In genomic region chr11:68002575-68002942, GRCh38 we compare ENCODE assay signal across 8 cellular contexts. TPM values are rescaled to one million over a fixed set of nuclear protein-coding genes. Genes with fewer than 3 reads are reported as not detected.
DNase-seq lines count a peak whose midpoint lies in the region; ATAC-seq and TF ChIP-seq lines count a peak whose summit lies in the region.

No MANE protein-coding gene starts in this region.

- H3K9me3 Mint-ChIP-seq in activated CD4-positive, alpha-beta T cell treated with anti-CD3 and anti-CD28 coated beads, Interleukin-2, amount 10 ng/mL, durations not matched to agents 7 days and 5 days, result no peaks in the 10 kb centered on the region

- CTCF ChIA-PET in activated CD4-positive, alpha-beta T cell treated with anti-CD3 and anti-CD28 coated beads, Interleukin-2, amount 10 ng/mL, durations not matched to agents 7 days and 5 days (lab: Charles Lee), result interaction anchor here (1.2 to 1.7 kb wide), 2 partner anchors 9 to 23 kb away, joined by 3 to 5 read pairs; no protein-coding TSS in a partner anchor
- CTCF ChIA-PET in mammary epithelial cell (lab: Charles Lee; ENCODE audit: low non-redundant PET), result no interaction called here

- peak overlapping the region; percentile 76 for H3K4me3 Mint-ChIP-seq in activated CD4-positive, alpha-beta T cell treated with anti-CD3 and anti-CD28 coated beads, Interleukin-2, amount 10 ng/mL, durations not matched to agents 7 days and 5 days

- H4K20me1 ChIP-seq in mammary epithelial cell (ENCODE audit: insufficient read depth, low read length), result no peaks in the 10 kb centered on the region

- peak overlapping the region; percentile 85 for H3K27ac Mint-ChIP-seq in activated CD4-positive, alpha-beta T cell treated with anti-CD3 and anti-CD28 coated beads, Interleukin-2, amount 10 ng/mL, durations not matched to agents 7 days and 5 days

- peak overlapping the region; percentile 87 for H3K4me2 ChIP-seq in mammary epithelial cell (ENCODE audit: insufficient read depth, low read depth, low read length)

- H3K79me2 ChIP-seq in mammary epithelial cell (ENCODE audit: insufficient read depth, low read length), result no peaks in the 10 kb centered on the region

- TF ChIP-seq CTCF in mammary epithelial cell (conservative IDR thresholded peaks at IDR 0.05 in 1 of 2, IDR thresholded peaks at IDR 0.05 in 1 of 2; ENCODE audit: extremely low read depth in 1 of 2, insufficient read depth in 1 of 2, low read depth in 1 of 2, low read length in 2 of 2) (no peak), lower leg skin (IDR thresholded peaks at IDR 0.05) (no peak)

- H3K36me3 Mint-ChIP-seq in activated CD4-positive, alpha-beta T cell treated with anti-CD3 and anti-CD28 coated beads, Interleukin-2, amount 10 ng/mL, durations not matched to agents 7 days and 5 days (ENCODE audit: low read depth), result peaks cover 9% of the 10 kb centered on the region

- H3K4me1 ChIP-seq in mammary epithelial cell (ENCODE audit: insufficient read depth, low read length), result peaks cover 13% of the 10 kb centered on the region

- no peaks in the 10 kb centered on the region for H3K9me3 ChIP-seq in mammary epithelial cell (replicated peaks; ENCODE audit: insufficient read depth, low read length)

- H3K27me3 Mint-ChIP-seq in activated CD4-positive, alpha-beta T cell treated with anti-CD3 and anti-CD28 coated beads, Interleukin-2, amount 10 ng/mL, durations not matched to agents 7 days and 5 days, result no peaks in the 10 kb centered on the region

- no TSS peak for BruUV-seq in mammary epithelial cell (replicated peaks; lab: Mats Ljungman, UMichigan)

- dilution Hi-C loops in mammary epithelial cell (cut with HindIII; ENCODE audit: low sequenced_read_pairs), result no loop called here

- H3K4me1 Mint-ChIP-seq in activated CD4-positive, alpha-beta T cell treated with anti-CD3 and anti-CD28 coated beads, Interleukin-2, amount 10 ng/mL, durations not matched to agents 7 days and 5 days, result peaks cover 37% of the 10 kb centered on the region

- H3K36me3 ChIP-seq in mammary epithelial cell (ENCODE audit: insufficient read depth, low read length), result peaks cover 1% of the 10 kb centered on the region

- H2AFZ ChIP-seq in mammary epithelial cell (ENCODE audit: low read depth, low read length), result no peak overlapping the region

- no peak for TF ChIP-seq POLR2A in lower leg skin (IDR thresholded peaks at IDR 0.05)

- DNase-seq in activated CD4-positive, alpha-beta T cell treated with anti-CD3 and anti-CD28 coated beads, Interleukin-2, amount 10 ng/mL, durations not matched to agents 7 days and 5 days, result no peak
- DNase-seq in activated CD4-positive, alpha-beta T cell treated with anti-CD3 and anti-CD28 coated beads for 1 hour, result no peak
- DNase-seq in mammary epithelial cell (no peak), DMS79 (lab: John Stamatoyannopoulos, UW) (no peak), lower leg skin (ENCODE audit: low spot score in 2 of 2) (no peak), NCI-H1105 (lab: John Stamatoyannopoulos, UW) (no peak)

- POLR2A ChIA-PET in activated CD4-positive, alpha-beta T cell treated with anti-CD3 and anti-CD28 coated beads, Interleukin-2, amount 10 ng/mL, durations not matched to agents 7 days and 5 days (lab: Charles Lee), result no interaction called here

- no peak overlapping the region for H3K27ac ChIP-seq in mammary epithelial cell (ENCODE audit: insufficient read depth, low read depth, low read length)
- H3K27ac ChIP-seq in skin epidermis, result peak overlapping the region in 9 of 21 experiments; percentile 40 to 92 (median 83)

- 64% methylated on average over 9 of the region's 9 CpGs for WGBS in mammary epithelial cell (ENCODE audit: low coverage, missing lambda C conversion rate)
- WGBS in lower leg skin, 2 donors, result 47 to 69% methylated on average over 7 to 8 of the region's 9 CpGs

- in situ Hi-C loops in mammary epithelial cell (cut with MboI; ENCODE audit: low sequenced_read_pairs in 2 of 2), result no loop called here

- peak; percentile 24 for ATAC-seq in HG03460 (IDR thresholded peaks at IDR 0.05; ENCODE audit: unreplicated experiment)

- H3K4me3 ChIP-seq in mammary epithelial cell (replicated peaks in 1 of 3; ENCODE audit: insufficient read depth in 1 of 3, low read depth in 2 of 3, low read length in 3 of 3) (no peak overlapping the region), skin epidermis (peak overlapping the region; percentile 47 to 85 (median 69)), lower leg skin (ENCODE audit: low read depth, poor library complexity, severe bottlenecking) (no peak overlapping the region)

- H3K27me3 ChIP-seq in mammary epithelial cell (ENCODE audit: insufficient read depth, low read length), result no peaks in the 10 kb centered on the region

- H3K9ac ChIP-seq in mammary epithelial cell (ENCODE audit: insufficient read depth, low read length), result no peak overlapping the region

- intact Hi-C loops in mammary epithelial cell (cut with micrococcal nuclease) (no loop called here), lower leg skin (cut with DNase I; ENCODE audit: low total_unique reads) (no loop called here)

RNA-seq across cellular contexts. Expression of gene UNC93B1, which starts 1.3 kb away (rescaled TPM):
- 10 to 100 TPM; 32.6 to 34.3 TPM for total RNA-seq in activated CD4-positive, alpha-beta T cell treated with anti-CD3 and anti-CD28 coated beads, Interleukin-2, amount 10 ng/mL, durations not matched to agents 7 days and 5 days
- total RNA-seq in mammary epithelial cell (10 to 100 TPM; 20.7 to 22.0 TPM), lower leg skin (10 to 100 TPM; 29.2 to 47.2 (median 44.3) TPM)
- polyA plus RNA-seq in mammary epithelial cell, result 24.5 TPM
- polyA minus RNA-seq in mammary epithelial cell, result 30.1 TPM

RNA-seq across cellular contexts. Expression of gene ALDH3B1, which starts 7.6 kb away (rescaled TPM):
- total RNA-seq in activated CD4-positive, alpha-beta T cell treated with anti-CD3 and anti-CD28 coated beads, Interleukin-2, amount 10 ng/mL, durations not matched to agents 7 days and 5 days, result under 1 TPM in 1 of 2 experiments, not detected in 1; 0.15 TPM
- total RNA-seq in mammary epithelial cell (10 to 100 TPM; 10.6 to 20.8 TPM), lower leg skin (10 to 100 TPM in 1 of 4 donors, 1 to 10 TPM in 3; 5.4 to 11.6 (median 6.4) TPM)
- 8.7 TPM for polyA plus RNA-seq in mammary epithelial cell
- polyA minus RNA-seq in mammary epithelial cell, result 2.8 TPM

RNA-seq across cellular contexts. Expression of gene NDUFS8, which starts 27.9 kb away (rescaled TPM):
- total RNA-seq in activated CD4-positive, alpha-beta T cell treated with anti-CD3 and anti-CD28 coated beads, Interleukin-2, amount 10 ng/mL, durations not matched to agents 7 days and 5 days, result 100 to 1,000 TPM; 116 to 138 TPM
- total RNA-seq in mammary epithelial cell, result 100 to 1,000 TPM in 1 of 2 donors, 10 to 100 TPM in 1; 74.7 to 144 TPM
- 106 TPM for polyA plus RNA-seq in mammary epithelial cell
- polyA minus RNA-seq in mammary epithelial cell, result 171 TPM
- total RNA-seq in lower leg skin, result 100 to 1,000 TPM; 136 to 206 (median 159) TPM

RNA-seq across cellular contexts. Expression of gene TCIRG1, which starts 36.3 kb away (rescaled TPM):
- 100 to 1,000 TPM; 286 to 316 TPM for total RNA-seq in activated CD4-positive, alpha-beta T cell treated with anti-CD3 and anti-CD28 coated beads, Interleukin-2, amount 10 ng/mL, durations not matched to agents 7 days and 5 days
- total RNA-seq in mammary epithelial cell, result 10 to 100 TPM in 1 of 2 donors, 1 to 10 TPM in 1; 5.0 to 38.9 TPM
- 28.6 TPM for polyA plus RNA-seq in mammary epithelial cell
- polyA minus RNA-seq in mammary epithelial cell, result 23.8 TPM
- 10 to 100 TPM; 29.6 to 57.1 (median 34.8) TPM for total RNA-seq in lower leg skin

Comparison
In these comparisons a context has a peak if more than half of its experiments do, and no peak if none do; other contexts are left out.
1. H3K4me3 ChIP-seq: peak in skin epidermis (7 of 7); none in mammary epithelial cell (0 of 3) and lower leg skin (single experiment).
2. RNA of gene ALDH3B1, which starts 7.6 kb away (total RNA-seq): 10.6 to 20.8 TPM in mammary epithelial cell and 5.4 to 11.6 TPM in lower leg skin; 0.15 TPM in activated CD4-positive, alpha-beta T cell treated with anti-CD3 and anti-CD28 coated beads, Interleukin-2, amount 10 ng/mL, durations not matched to agents 7 days and 5 days; every median in the first group is over 4 times any median in the second.